Comparison of ENCODE assay signal across 1 cellular context in genomic region chr10:133364645-133365431, GRCh38.
TF ChIP-seq lines count a peak whose summit lies in the region.

No MANE protein-coding gene starts in this region.

TF ChIP-seq in K562, 482 proteins besides CTCF, POLR2A, EP300 and RAD21:
- TF ChIP-seq, protein P1, sequence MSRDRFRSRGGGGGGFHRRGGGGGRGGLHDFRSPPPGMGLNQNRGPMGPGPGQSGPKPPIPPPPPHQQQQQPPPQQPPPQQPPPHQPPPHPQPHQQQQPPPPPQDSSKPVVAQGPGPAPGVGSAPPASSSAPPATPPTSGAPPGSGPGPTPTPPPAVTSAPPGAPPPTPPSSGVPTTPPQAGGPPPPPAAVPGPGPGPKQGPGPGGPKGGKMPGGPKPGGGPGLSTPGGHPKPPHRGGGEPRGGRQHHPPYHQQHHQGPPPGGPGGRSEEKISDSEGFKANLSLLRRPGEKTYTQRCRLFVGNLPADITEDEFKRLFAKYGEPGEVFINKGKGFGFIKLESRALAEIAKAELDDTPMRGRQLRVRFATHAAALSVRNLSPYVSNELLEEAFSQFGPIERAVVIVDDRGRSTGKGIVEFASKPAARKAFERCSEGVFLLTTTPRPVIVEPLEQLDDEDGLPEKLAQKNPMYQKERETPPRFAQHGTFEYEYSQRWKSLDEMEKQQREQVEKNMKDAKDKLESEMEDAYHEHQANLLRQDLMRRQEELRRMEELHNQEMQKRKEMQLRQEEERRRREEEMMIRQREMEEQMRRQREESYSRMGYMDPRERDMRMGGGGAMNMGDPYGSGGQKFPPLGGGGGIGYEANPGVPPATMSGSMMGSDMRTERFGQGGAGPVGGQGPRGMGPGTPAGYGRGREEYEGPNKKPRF (IDR thresholded peaks at IDR 0.05; ENCODE audit: low read depth, low read length): no peak
- TF ChIP-seq RBFOX2 (IDR thresholded peaks at IDR 0.05; ENCODE audit: low read depth, low read length) (0 out of 2 replicates have a peak, but pooled peaks have one; percentile 37), GTF2F1 (IDR thresholded peaks at IDR 0.05; ENCODE audit: low read depth, low read length) (no peak), HSF4 (CRISPR knock-in tag; IDR thresholded peaks at IDR 0.05; ENCODE audit: borderline replicate concordance) (no peak), ZNF253 (CRISPR knock-in tag; conservative IDR thresholded peaks at IDR 0.05) (no peak)
- TF ChIP-seq, protein P2, sequence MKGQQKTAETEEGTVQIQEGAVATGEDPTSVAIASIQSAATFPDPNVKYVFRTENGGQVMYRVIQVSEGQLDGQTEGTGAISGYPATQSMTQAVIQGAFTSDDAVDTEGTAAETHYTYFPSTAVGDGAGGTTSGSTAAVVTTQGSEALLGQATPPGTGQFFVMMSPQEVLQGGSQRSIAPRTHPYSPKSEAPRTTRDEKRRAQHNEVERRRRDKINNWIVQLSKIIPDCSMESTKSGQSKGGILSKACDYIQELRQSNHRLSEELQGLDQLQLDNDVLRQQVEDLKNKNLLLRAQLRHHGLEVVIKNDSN (CRISPR knock-in tag; IDR thresholded peaks at IDR 0.05): no peak
TF ChIP-seq in K562: peak in this region for 1.
